In genomic region chr7:145812218-145812617, GRCh38 we compare ENCODE assay signal across 25 cellular contexts.
"Had no signal": no experiment of that assay in that cellular context is flagged by ENCODE, and none has a peak within 500 bp of the region (broad histone marks: within the 10 kb centered on the region; RNA-seq: fewer than 3 reads in every experiment).

No MANE protein-coding gene starts in this region.

- FAIRE-seq: small intestine had no signal

- ATAC-seq: naive thymus-derived CD4-positive, alpha-beta T cell; natural killer cell; psoas muscle; right cardiac atrium; right lobe of liver; stimulated activated memory B cell treated with anti-CD40 and anti-IgM and Interleukin-4, amounts not matched to agents 10 μg/mL and 1 μg/mL and 100 μg/mL, for 72 hours; upper lobe of right lung had no signal

- H3K4me3 ChIP-seq: neural progenitor cell, ovary, psoas muscle, right lobe of liver, sigmoid colon, stomach, suprapubic skin, testis, tibial artery, transverse colon, upper lobe of right lung, uterus had no signal

- H3K79me2 ChIP-seq: parathyroid adenoma had no signal

- H3K27me3 ChIP-seq: neural progenitor cell, right lobe of liver, sigmoid colon, stomach, suprapubic skin, testis, tibial artery, transverse colon, upper lobe of right lung, uterus had no signal

- H3K4me2 ChIP-seq: neural progenitor cell had no signal

- H3K9me3 ChIP-seq: ovary, psoas muscle, right lobe of liver, sigmoid colon, suprapubic skin, testis, tibial artery, transverse colon, upper lobe of right lung, uterus had no signal

- DNase-seq: naive thymus-derived CD4-positive, alpha-beta T cell; natural killer cell; occipital lobe; ovary; posterior cingulate gyrus; psoas muscle; right cardiac atrium; right lobe of liver; sigmoid colon; small intestine; stimulated activated CD4-positive, alpha-beta T cell treated with anti-CD3 and anti-CD28 coated beads, Interleukin-1b, Interleukin-23, amount 100 ng/mL, for 48 hours; stimulated activated CD4-positive, alpha-beta T cell treated with anti-CD3 and anti-CD28 coated beads, Interleukin-4, amount 100 ng/mL, for 1 hour; stimulated activated CD4-positive, alpha-beta T cell treated with anti-CD3 and anti-CD28 coated beads, Interleukin-4, amount 100 ng/mL, for 4 hours; stimulated activated CD8-positive, alpha-beta memory T cell treated with anti-CD3 and anti-CD28 coated beads, Interleukin-4, amount 100 ng/mL, for 48 hours; stimulated activated naive CD4-positive, alpha-beta T cell; stomach; testis; tibial artery; transverse colon; upper lobe of right lung; uterus had no signal

- H3K4me1 ChIP-seq: neural progenitor cell, parathyroid adenoma, psoas muscle, right lobe of liver, sigmoid colon, stomach, suprapubic skin, testis, tibial artery, transverse colon, upper lobe of right lung, uterus had no signal

- H3K27ac ChIP-seq: neural progenitor cell, ovary, parathyroid adenoma, psoas muscle, right lobe of liver, sigmoid colon, stomach, suprapubic skin, testis, tibial artery, transverse colon, upper lobe of right lung, uterus had no signal

- H2AFZ ChIP-seq: neural progenitor cell, parathyroid adenoma had no signal

- H3K36me3 ChIP-seq: neural progenitor cell, ovary, right lobe of liver, sigmoid colon, stomach, suprapubic skin, tibial artery, transverse colon, upper lobe of right lung, uterus had no signal

- H3K9ac ChIP-seq: neural progenitor cell, parathyroid adenoma had no signal
